31 cellular contexts compared by ENCODE assay signal in the genomic region with DNA sequence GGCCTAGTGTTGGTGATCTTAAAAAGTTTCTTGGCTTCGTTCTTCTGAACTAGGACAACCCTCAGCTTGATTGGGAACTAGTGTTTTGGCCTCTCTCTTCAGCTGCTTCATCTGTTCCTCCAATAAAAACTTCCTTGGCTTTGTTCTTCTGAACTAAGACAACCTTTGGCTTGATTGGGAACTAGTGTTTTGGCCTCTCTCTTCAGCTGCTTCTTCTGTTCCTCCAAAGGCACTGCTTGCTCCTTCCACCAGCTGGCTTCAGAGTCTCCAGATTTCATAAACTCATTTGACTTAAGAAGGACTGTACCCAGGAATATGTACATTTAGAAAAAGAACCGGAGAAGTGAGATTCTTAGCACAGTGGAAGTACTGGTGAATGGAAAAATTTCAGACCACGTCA. TPM values are rescaled to one million over a fixed set of nuclear protein-coding genes. Genes with fewer than 3 reads are reported as not detected.
"Had no signal": no experiment of that assay in that cellular context is flagged by ENCODE, and none has a peak within 500 bp of the region (broad histone marks: within the 10 kb centered on the region; RNA-seq: fewer than 3 reads in every experiment).

No MANE protein-coding gene starts in this region.

- DNase-seq: activated CD4-positive, alpha-beta T cell treated with anti-CD3 and anti-CD28 coated beads for 4 hours; activated CD4-positive, alpha-beta T cell treated with anti-CD3 and anti-CD28 coated beads, Interleukin-2, amount 50 U/mL, for 4 hours; activated CD4-positive, CD25-positive, alpha-beta regulatory T cell; activated gamma-delta T cell; activated naive CD8-positive, alpha-beta T cell treated with anti-CD3 and anti-CD28 coated beads, Interleukin-2, amount 10 ng/mL, durations not matched to agents 7 days and 5 days; caudate nucleus; cortex of kidney; head of caudate nucleus; hypothalamus; immature natural killer cell; kidney; sigmoid colon; small intestine; stimulated activated CD4-positive, alpha-beta T cell treated with anti-CD3 and anti-CD28 coated beads, Interleukin-4, amount 100 ng/mL, for 24 hours; substantia nigra; T-cell; uterus had no signal

- H3K27ac Mint-ChIP-seq: activated naive CD8-positive, alpha-beta T cell treated with anti-CD3 and anti-CD28 coated beads, Interleukin-2, amount 10 ng/mL, durations not matched to agents 7 days and 5 days; activated T-helper 1 cell treated with anti-CD3 and anti-CD28 coated beads, Interleukin-12 subunit alpha, Interleukin-12 subunit beta, Interleukin-2, Interleukin-4 antibody, amounts not matched to agents 30 ng/mL and 10 ng/mL and 1 ng/mL, durations not matched to agents 14 hours and 24 hours and 36 hours; brain; immature natural killer cell; nephron; stimulated activated effector memory CD8-positive, alpha-beta T cell treated with anti-CD3 and anti-CD28 coated beads, Interleukin-12 subunit alpha, Interleukin-12 subunit beta, amount 100 ng/mL, for 72 hours; stimulated activated naive CD8-positive, alpha-beta T cell treated with anti-CD3 and anti-CD28 coated beads, Interleukin-15, Interleukin-2, amounts not matched to agents 100 ng/mL and 50 ng/mL, for 24 hours; T-cell; T-helper 2 cell treated with Interferon-gamma antibody and Interleukin-4, amounts not matched to agents 5 μg/mL and 100 μg/mL, for 36 hours; type B pancreatic cell had no signal

- H3K36me3 Mint-ChIP-seq: activated naive CD8-positive, alpha-beta T cell treated with anti-CD3 and anti-CD28 coated beads, Interleukin-2, amount 10 ng/mL, durations not matched to agents 7 days and 5 days; brain; immature natural killer cell; stimulated activated effector memory CD8-positive, alpha-beta T cell treated with anti-CD3 and anti-CD28 coated beads, Interleukin-12 subunit alpha, Interleukin-12 subunit beta, amount 100 ng/mL, for 72 hours; T-cell; type B pancreatic cell had no signal

- H3K4me1 Mint-ChIP-seq: activated naive CD8-positive, alpha-beta T cell treated with anti-CD3 and anti-CD28 coated beads, Interleukin-2, amount 10 ng/mL, durations not matched to agents 7 days and 5 days; brain; immature natural killer cell; nephron had no signal

- H3K9me3 ChIP-seq: ascending aorta, sigmoid colon, SJSA1, uterus had no signal

- H3K4me1 ChIP-seq: ascending aorta, sigmoid colon, SJSA1, uterus had no signal

- H3K4me3 Mint-ChIP-seq: activated naive CD8-positive, alpha-beta T cell treated with anti-CD3 and anti-CD28 coated beads, Interleukin-2, amount 10 ng/mL, durations not matched to agents 7 days and 5 days; activated T-helper 1 cell treated with anti-CD3 and anti-CD28 coated beads, Interleukin-12 subunit alpha, Interleukin-12 subunit beta, Interleukin-2, Interleukin-4 antibody, amounts not matched to agents 30 ng/mL and 10 ng/mL and 1 ng/mL, durations not matched to agents 14 hours and 24 hours and 36 hours; brain; immature natural killer cell; nephron; stimulated activated effector memory CD8-positive, alpha-beta T cell treated with anti-CD3 and anti-CD28 coated beads, Interleukin-12 subunit alpha, Interleukin-12 subunit beta, amount 100 ng/mL, for 72 hours; stimulated activated naive CD8-positive, alpha-beta T cell treated with anti-CD3 and anti-CD28 coated beads, Interleukin-15, Interleukin-2, amounts not matched to agents 100 ng/mL and 50 ng/mL, for 24 hours; T-cell; T-helper 2 cell treated with Interferon-gamma antibody and Interleukin-4, amounts not matched to agents 5 μg/mL and 100 μg/mL, for 36 hours; type B pancreatic cell had no signal

- H3K27ac ChIP-seq: ascending aorta, SJSA1, uterus had no signal

- H3K36me3 ChIP-seq: ascending aorta, sigmoid colon, SJSA1, uterus had no signal

- H3K27me3 ChIP-seq: ascending aorta, sigmoid colon, SJSA1, uterus had no signal

- ATAC-seq: stimulated activated effector memory CD8-positive, alpha-beta T cell treated with anti-CD3 and anti-CD28 coated beads, Interleukin-12 subunit alpha, Interleukin-12 subunit beta, amount 100 ng/mL, for 72 hours; T-cell had no signal

- H3K27me3 Mint-ChIP-seq: type B pancreatic cell had no signal

- H3K9me3 Mint-ChIP-seq: immature natural killer cell, nephron, type B pancreatic cell had no signal

- H3K4me3 ChIP-seq: ascending aorta, lung, sigmoid colon, SJSA1, uterus had no signal

RNA-seq across cellular contexts. Expression of gene IL1R2, which starts 20.3 kb away (rescaled TPM):
- total RNA-seq: chondrocyte, endothelial cell of umbilical vein, fibroblast of villous mesenchyme, osteocyte, SJSA1 had no signal
- polyA plus RNA-seq: endothelial cell of umbilical vein had no signal
